1 cellular context compared by ENCODE assay signal in genomic region chr22:20494978-20495860, GRCh38.
A peak's percentile ranks its signal among the peaks of the same experiment; 100 is the strongest.
TF ChIP-seq lines count a peak whose summit lies in the region.

A gene with protein sequence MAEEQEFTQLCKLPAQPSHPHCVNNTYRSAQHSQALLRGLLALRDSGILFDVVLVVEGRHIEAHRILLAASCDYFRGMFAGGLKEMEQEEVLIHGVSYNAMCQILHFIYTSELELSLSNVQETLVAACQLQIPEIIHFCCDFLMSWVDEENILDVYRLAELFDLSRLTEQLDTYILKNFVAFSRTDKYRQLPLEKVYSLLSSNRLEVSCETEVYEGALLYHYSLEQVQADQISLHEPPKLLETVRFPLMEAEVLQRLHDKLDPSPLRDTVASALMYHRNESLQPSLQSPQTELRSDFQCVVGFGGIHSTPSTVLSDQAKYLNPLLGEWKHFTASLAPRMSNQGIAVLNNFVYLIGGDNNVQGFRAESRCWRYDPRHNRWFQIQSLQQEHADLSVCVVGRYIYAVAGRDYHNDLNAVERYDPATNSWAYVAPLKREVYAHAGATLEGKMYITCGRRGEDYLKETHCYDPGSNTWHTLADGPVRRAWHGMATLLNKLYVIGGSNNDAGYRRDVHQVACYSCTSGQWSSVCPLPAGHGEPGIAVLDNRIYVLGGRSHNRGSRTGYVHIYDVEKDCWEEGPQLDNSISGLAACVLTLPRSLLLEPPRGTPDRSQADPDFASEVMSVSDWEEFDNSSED (minus strand): TSS chr22:20495795. CDS start chr22:20489211, 6,584 bp downstream.

TF ChIP-seq in K562, 482 proteins besides CTCF, POLR2A, EP300 and RAD21 (continued from another document and continues in another):
- TF ChIP-seq ETS1 (conservative IDR thresholded peaks at IDR 0.05; ENCODE audit: control insufficient read depth, low read depth, low read length) (peak; percentile 88; the same call in 1 of the 2 replicates), HDAC8 (tag; IDR thresholded peaks at IDR 0.05) (peak; percentile 90), MAFK (IDR thresholded peaks at IDR 0.05; ENCODE audit: low read length) (0 out of 2 replicates have a peak, but pooled peaks have one; percentile 0), CTCFL (IDR thresholded peaks at IDR 0.05; ENCODE audit: borderline replicate concordance, insufficient read depth, low read depth, low read length, poor library complexity, severe bottlenecking) (peak; percentile 33), ID3 (CRISPR knock-in tag; IDR thresholded peaks at IDR 0.05) (no peak), ID3 (tag; IDR thresholded peaks at IDR 0.05) (peak; percentile 85; the same call in 1 of the 2 replicates), GTF2A2 (tag; IDR thresholded peaks at IDR 0.05) (peak; percentile 59), CXXC5 (CRISPR knock-in tag; IDR thresholded peaks at IDR 0.05) (peak; percentile 87), NR4A1 (CRISPR knock-in tag; IDR thresholded peaks at IDR 0.05) (no peak; the same call in 1 of the 2 replicates), NR4A1 (tag; IDR thresholded peaks at IDR 0.05) (peak; percentile 82), RBFOX2 (IDR thresholded peaks at IDR 0.05; ENCODE audit: low read depth, low read length) (peak; percentile 84), THAP12 (CRISPR knock-in tag; IDR thresholded peaks at IDR 0.05) (peak; percentile 77), POLR2AphosphoS5 (IDR thresholded peaks at IDR 0.05; ENCODE audit: control insufficient read depth, insufficient read depth, low read depth, low read length) (peak; percentile 68), ZNF133 (CRISPR knock-in tag; IDR thresholded peaks at IDR 0.05) (peak; percentile 87; the same call in 1 of the 2 replicates), RHOXF2B (CRISPR knock-in tag; conservative IDR thresholded peaks at IDR 0.05) (peak; percentile 91), ZNF384 (IDR thresholded peaks at IDR 0.05; ENCODE audit: low read depth, low read length) (0 out of 2 replicates have a peak, but pooled peaks have one; percentile 6), EHMT2 (IDR thresholded peaks at IDR 0.05) (no peak), SLC30A9 (CRISPR knock-in tag; IDR thresholded peaks at IDR 0.05) (peak; percentile 44), MXI1 (IDR thresholded peaks at IDR 0.05; ENCODE audit: low read depth, low read length) (0 out of 2 replicates have a peak, but pooled peaks have one; percentile 43), HIVEP1 (CRISPR knock-in tag; IDR thresholded peaks at IDR 0.05) (peak; percentile 71; the same call in 1 of the 2 replicates), PTBP1 (IDR thresholded peaks at IDR 0.05; ENCODE audit: low read depth, low read length) (peak; percentile 75; the same call in 1 of the 2 replicates), KDM2B (CRISPR knock-in tag; IDR thresholded peaks at IDR 0.05) (peak; percentile 97), SRSF3 (IDR thresholded peaks at IDR 0.05; ENCODE audit: insufficient read depth, low read length) (peak; percentile 98), SMAD4 (CRISPR knock-in tag; conservative IDR thresholded peaks at IDR 0.05) (peak; percentile 50), ZNF75A (CRISPR knock-in tag; IDR thresholded peaks at IDR 0.05) (no peak), HNRNPL (IDR thresholded peaks at IDR 0.05; ENCODE audit: low read depth, low read length) (peak; percentile 86), U2AF1 (optimal IDR thresholded peaks at IDR 0.05; ENCODE audit: low read depth, low read length) (peak; percentile 96), ZKSCAN3 (CRISPR knock-in tag; IDR thresholded peaks at IDR 0.05) (0 out of 2 replicates have a peak, but pooled peaks have one; percentile 1), HSF4 (CRISPR knock-in tag; IDR thresholded peaks at IDR 0.05; ENCODE audit: borderline replicate concordance) (0 out of 2 replicates have a peak, but pooled peaks have one; percentile 70), RBM22 (IDR thresholded peaks at IDR 0.05; ENCODE audit: low read depth, low read length, poor library complexity, severe bottlenecking) (peak; percentile 89), ZC3H8 (IDR thresholded peaks at IDR 0.05) (no peak), ATF4 (CRISPR knock-in tag; IDR thresholded peaks at IDR 0.05) (peak; percentile 44; the same call in 1 of the 2 replicates), CEBPG (CRISPR knock-in tag; IDR thresholded peaks at IDR 0.05) (no peak), CEBPG (tag; conservative IDR thresholded peaks at IDR 0.05 in 1 of 2, IDR thresholded peaks at IDR 0.05 in 1 of 2) (no peak), PHB (CRISPR knock-in tag; IDR thresholded peaks at IDR 0.05) (peak; percentile 79; the same call in 1 of the 2 replicates), MXD1 (CRISPR knock-in tag; IDR thresholded peaks at IDR 0.05; ENCODE audit: borderline replicate concordance, poor library complexity, severe bottlenecking) (peak; percentile 5), MYC (IDR thresholded peaks at IDR 0.05; ENCODE audit: low read depth, low read length) (no peak), MYC (CRISPR knock-in tag; IDR thresholded peaks at IDR 0.05; ENCODE audit: borderline replicate concordance, low read depth) (peak; percentile 95), SAP30 (IDR thresholded peaks at IDR 0.05; ENCODE audit: borderline replicate concordance, insufficient read depth, low read depth, low read length, poor library complexity, severe bottlenecking) (peak; percentile 75), SRF (CRISPR knock-in tag; IDR thresholded peaks at IDR 0.05) (peak in 1 of 2 experiments; percentile 22; a peak in 1 of 4 replicates), NCOR1 (IDR thresholded peaks at IDR 0.05) (no peak), TGIF2 (CRISPR knock-in tag; IDR thresholded peaks at IDR 0.05) (no peak), RNF219 (CRISPR knock-in tag; IDR thresholded peaks at IDR 0.05) (0 out of 2 replicates have a peak, but pooled peaks have one; percentile 46), CHD4 (IDR thresholded peaks at IDR 0.05; ENCODE audit: insufficient read depth, insufficient replicate concordance, low read depth, low read length, poor library complexity, severe bottlenecking) (peak; percentile 88)
- TF ChIP-seq, protein P1, sequence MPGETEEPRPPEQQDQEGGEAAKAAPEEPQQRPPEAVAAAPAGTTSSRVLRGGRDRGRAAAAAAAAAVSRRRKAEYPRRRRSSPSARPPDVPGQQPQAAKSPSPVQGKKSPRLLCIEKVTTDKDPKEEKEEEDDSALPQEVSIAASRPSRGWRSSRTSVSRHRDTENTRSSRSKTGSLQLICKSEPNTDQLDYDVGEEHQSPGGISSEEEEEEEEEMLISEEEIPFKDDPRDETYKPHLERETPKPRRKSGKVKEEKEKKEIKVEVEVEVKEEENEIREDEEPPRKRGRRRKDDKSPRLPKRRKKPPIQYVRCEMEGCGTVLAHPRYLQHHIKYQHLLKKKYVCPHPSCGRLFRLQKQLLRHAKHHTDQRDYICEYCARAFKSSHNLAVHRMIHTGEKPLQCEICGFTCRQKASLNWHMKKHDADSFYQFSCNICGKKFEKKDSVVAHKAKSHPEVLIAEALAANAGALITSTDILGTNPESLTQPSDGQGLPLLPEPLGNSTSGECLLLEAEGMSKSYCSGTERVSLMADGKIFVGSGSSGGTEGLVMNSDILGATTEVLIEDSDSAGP (CRISPR knock-in tag; IDR thresholded peaks at IDR 0.05): no peak
- TF ChIP-seq, protein P2, sequence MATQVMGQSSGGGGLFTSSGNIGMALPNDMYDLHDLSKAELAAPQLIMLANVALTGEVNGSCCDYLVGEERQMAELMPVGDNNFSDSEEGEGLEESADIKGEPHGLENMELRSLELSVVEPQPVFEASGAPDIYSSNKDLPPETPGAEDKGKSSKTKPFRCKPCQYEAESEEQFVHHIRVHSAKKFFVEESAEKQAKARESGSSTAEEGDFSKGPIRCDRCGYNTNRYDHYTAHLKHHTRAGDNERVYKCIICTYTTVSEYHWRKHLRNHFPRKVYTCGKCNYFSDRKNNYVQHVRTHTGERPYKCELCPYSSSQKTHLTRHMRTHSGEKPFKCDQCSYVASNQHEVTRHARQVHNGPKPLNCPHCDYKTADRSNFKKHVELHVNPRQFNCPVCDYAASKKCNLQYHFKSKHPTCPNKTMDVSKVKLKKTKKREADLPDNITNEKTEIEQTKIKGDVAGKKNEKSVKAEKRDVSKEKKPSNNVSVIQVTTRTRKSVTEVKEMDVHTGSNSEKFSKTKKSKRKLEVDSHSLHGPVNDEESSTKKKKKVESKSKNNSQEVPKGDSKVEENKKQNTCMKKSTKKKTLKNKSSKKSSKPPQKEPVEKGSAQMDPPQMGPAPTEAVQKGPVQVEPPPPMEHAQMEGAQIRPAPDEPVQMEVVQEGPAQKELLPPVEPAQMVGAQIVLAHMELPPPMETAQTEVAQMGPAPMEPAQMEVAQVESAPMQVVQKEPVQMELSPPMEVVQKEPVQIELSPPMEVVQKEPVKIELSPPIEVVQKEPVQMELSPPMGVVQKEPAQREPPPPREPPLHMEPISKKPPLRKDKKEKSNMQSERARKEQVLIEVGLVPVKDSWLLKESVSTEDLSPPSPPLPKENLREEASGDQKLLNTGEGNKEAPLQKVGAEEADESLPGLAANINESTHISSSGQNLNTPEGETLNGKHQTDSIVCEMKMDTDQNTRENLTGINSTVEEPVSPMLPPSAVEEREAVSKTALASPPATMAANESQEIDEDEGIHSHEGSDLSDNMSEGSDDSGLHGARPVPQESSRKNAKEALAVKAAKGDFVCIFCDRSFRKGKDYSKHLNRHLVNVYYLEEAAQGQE (CRISPR knock-in tag; IDR thresholded peaks at IDR 0.05; ENCODE audit: low read depth): peak; percentile 82; the same call in 1 of the 2 replicates
